In the genomic region with DNA sequence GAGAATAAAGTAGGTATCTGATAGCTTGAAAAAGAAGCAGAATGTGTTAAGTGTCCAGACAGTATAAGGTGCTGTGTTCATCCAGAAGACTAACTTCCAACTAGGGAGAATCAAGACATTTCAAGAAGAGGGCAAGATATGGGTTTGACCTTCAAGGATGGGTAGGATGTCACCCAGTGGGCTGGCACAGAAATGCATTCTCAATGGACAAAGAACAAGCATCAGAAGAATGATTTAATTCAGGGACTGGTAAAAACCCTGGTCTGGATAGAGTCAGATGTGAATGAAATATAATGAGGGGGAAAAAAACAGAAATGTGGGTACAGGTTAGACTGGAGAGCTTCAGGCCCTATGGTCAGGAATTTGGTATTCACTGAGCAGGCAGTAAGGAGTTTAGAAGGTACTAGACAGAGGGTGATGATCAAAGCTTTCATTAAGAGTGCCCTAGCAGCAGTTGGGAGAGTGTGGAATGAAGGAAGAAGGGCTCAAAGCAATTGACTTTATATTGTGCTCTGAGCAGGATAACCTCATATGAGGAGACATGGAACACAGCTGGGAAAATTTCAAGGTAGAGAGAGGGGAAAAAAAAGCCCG, we compare ENCODE assay signal across 17 cellular contexts.
DNase-seq lines count a peak whose midpoint lies in the region; ATAC-seq and TF ChIP-seq lines count a peak whose summit lies in the region.
"Had no signal": no experiment of that assay in that cellular context is flagged by ENCODE, and none has a peak within 500 bp of the region (broad histone marks: within the 10 kb centered on the region; RNA-seq: fewer than 3 reads in every experiment).

No MANE protein-coding gene starts in this region.

- no peak for TF ChIP-seq CTCF in prostate gland (IDR thresholded peaks at IDR 0.05)

- H3K27ac ChIP-seq in cingulate gyrus (ENCODE audit: low read depth, low read length) (peak overlapping the region; percentile 55), prostate gland (no peak overlapping the region)
- H3K27ac ChIP-seq: C4-2B, Peyer's patch, tibial artery had no signal

- H3K4me1 ChIP-seq in neuron (ENCODE audit: insufficient read depth, low read length) (peaks cover 25% of the 10 kb centered on the region), prostate gland (replicated peaks) (no peaks in the 10 kb centered on the region)

- H3K4me3 ChIP-seq in neuron (ENCODE audit: low read length) (peak overlapping the region; percentile 77), prostate gland (no peak overlapping the region)
- H3K4me3 ChIP-seq: Peyer's patch, tibial artery had no signal

- H3K9me3 ChIP-seq in neuron (ENCODE audit: low read length) (peaks cover 1% of the 10 kb centered on the region), prostate gland (no peaks in the 10 kb centered on the region)
- H3K9me3 ChIP-seq: Peyer's patch had no signal

- H3K36me3 ChIP-seq in neuron (ENCODE audit: insufficient read depth, low read length): no peaks in the 10 kb centered on the region
- H3K36me3 ChIP-seq in prostate gland: no peaks in the 10 kb centered on the region
- H3K36me3 ChIP-seq: Peyer's patch, tibial artery had no signal

- no peak for ATAC-seq in left cardiac atrium

- no peak for TF ChIP-seq POLR2A in prostate gland (IDR thresholded peaks at IDR 0.05)

- H2AFZ ChIP-seq in neuron (ENCODE audit: low read depth, low read length): no peak overlapping the region

- intact Hi-C loops in prostate gland (cut with DNase I): no loop called here
- intact Hi-C loops in left cardiac atrium (cut with DNase I): no loop called here

- DNase-seq in NCI-H748 treated with DMSO at 0.1 percent for 48 hours (lab: John Stamatoyannopoulos, UW) (peak; percentile 1), NCI-H748 (lab: John Stamatoyannopoulos, UW; ENCODE audit: unreplicated experiment) (no peak), SK-N-DZ (ENCODE audit: low spot score) (peak; percentile 26), prostate gland (ENCODE audit: low spot score) (no peak), left cardiac atrium (no peak), dedifferentiated amniotic fluid mesenchymal stem cell (ENCODE audit: extremely low spot score) (no peak)
- DNase-seq: activated naive CD8-positive, alpha-beta T cell treated with anti-CD3 and anti-CD28 coated beads, Interleukin-2, amount 10 ng/mL, durations not matched to agents 7 days and 5 days; effector CD8-positive, alpha-beta T cell; GF-D8; Kasumi-1; kidney; NCI-H1092 treated with DMSO at 0.1 percent for 48 hours; Peyer's patch; tibial artery had no signal

- WGBS in prostate gland: 81% methylated on average over 1 of the region's 1 CpG

- H3K27me3 ChIP-seq in neuron (ENCODE audit: insufficient read depth, low read length) (no peaks in the 10 kb centered on the region), prostate gland (replicated peaks; ENCODE audit: insufficient read depth) (no peaks in the 10 kb centered on the region)
- H3K27me3 ChIP-seq: Peyer's patch, tibial artery had no signal

Comparison
In these comparisons a context has a peak if more than half of its experiments do, and no peak if none do; other contexts are left out.
1. DNase-seq: peak in NCI-H748 treated with DMSO at 0.1 percent for 48 hours (single experiment) and SK-N-DZ (single experiment); none in NCI-H748 (single experiment), prostate gland (single experiment), left cardiac atrium (single experiment) and dedifferentiated amniotic fluid mesenchymal stem cell (single experiment).